Comparison of ENCODE assay signal across 13 cellular contexts in the genomic region with DNA sequence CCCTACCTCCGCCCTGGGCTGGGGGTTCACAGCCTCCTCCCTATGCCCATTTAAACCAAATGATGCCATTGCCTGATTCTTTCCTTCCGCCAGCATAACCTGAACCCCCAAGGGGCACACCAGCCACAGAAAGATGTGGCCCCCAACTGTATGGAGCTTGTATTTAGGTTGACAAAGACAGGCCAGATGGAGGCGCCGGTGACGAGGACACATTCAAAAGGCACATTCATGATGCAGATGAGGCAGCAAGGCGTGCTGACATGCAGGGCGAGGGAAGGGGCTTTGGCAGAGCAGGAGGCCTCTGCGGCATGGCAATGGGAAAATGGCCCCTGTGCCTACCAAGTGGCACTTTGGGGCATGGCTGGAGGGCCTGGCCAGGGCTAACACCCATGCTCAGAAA.
"Had no signal": no experiment of that assay in that cellular context is flagged by ENCODE, and none has a peak within 500 bp of the region (broad histone marks: within the 10 kb centered on the region; RNA-seq: fewer than 3 reads in every experiment).

No MANE protein-coding gene starts in this region.

- H3K27ac ChIP-seq: esophagus muscularis mucosa, stomach had no signal

- H3K9me3 ChIP-seq: esophagus muscularis mucosa, mucosa of descending colon, stomach had no signal

- DNase-seq: activated CD4-positive, alpha-beta T cell treated with anti-CD3 and anti-CD28 coated beads for 4 hours; activated CD8-positive, alpha-beta memory T cell treated with anti-CD3 and anti-CD28 coated beads for 24 hours; activated effector memory CD4-positive, alpha-beta T cell treated with anti-CD3 and anti-CD28 coated beads, Interleukin-2, amount 50 U/mL, for 16 hours; activated naive CD8-positive, alpha-beta T cell treated with anti-CD3 and anti-CD28 coated beads for 36 hours; activated T-cell treated with anti-CD3 and anti-CD28 coated beads for 4 hours; foreskin fibroblast; mucosa of descending colon; natural killer cell; stimulated activated CD4-positive, alpha-beta T cell treated with anti-CD3 and anti-CD28 coated beads, Interleukin-4, amount 100 ng/mL, for 4 hours; stomach; SW 1271; T-helper 9 cell had no signal

- ATAC-seq: mucosa of descending colon, natural killer cell had no signal

- H3K4me1 Mint-ChIP-seq: activated naive CD8-positive, alpha-beta T cell treated with anti-CD3 and anti-CD28 coated beads for 36 hours had no signal

- H3K9me3 Mint-ChIP-seq: activated naive CD8-positive, alpha-beta T cell treated with anti-CD3 and anti-CD28 coated beads for 36 hours; natural killer cell had no signal

- H3K36me3 Mint-ChIP-seq: activated naive CD8-positive, alpha-beta T cell treated with anti-CD3 and anti-CD28 coated beads for 36 hours; natural killer cell had no signal

- H3K27me3 Mint-ChIP-seq: activated naive CD8-positive, alpha-beta T cell treated with anti-CD3 and anti-CD28 coated beads for 36 hours had no signal

- H3K4me3 Mint-ChIP-seq: activated naive CD8-positive, alpha-beta T cell treated with anti-CD3 and anti-CD28 coated beads for 36 hours; natural killer cell had no signal

- H3K27me3 ChIP-seq: esophagus muscularis mucosa, stomach had no signal

- H3K27ac Mint-ChIP-seq: activated naive CD8-positive, alpha-beta T cell treated with anti-CD3 and anti-CD28 coated beads for 36 hours had no signal

- H3K4me3 ChIP-seq: esophagus muscularis mucosa, mucosa of descending colon, stomach had no signal
